In the genomic region with DNA sequence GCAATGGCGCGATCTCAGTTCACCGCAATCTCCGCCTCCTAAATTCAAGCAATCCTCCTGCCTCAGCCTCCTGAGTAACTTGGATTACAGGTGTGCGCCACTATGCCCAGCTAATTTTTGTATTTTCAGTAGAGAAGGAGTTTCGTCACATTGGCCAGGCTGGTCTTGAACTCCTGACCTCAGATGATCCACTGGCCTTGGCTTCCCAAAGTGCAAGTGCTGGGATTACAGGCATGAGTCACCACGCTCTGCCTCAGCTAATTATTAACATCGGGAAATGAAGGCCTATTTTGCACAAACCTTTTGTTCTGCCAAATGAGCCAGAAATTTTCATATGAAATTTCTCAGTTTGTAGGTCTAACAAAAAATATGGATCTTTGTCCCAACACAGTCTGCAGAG, we compare ENCODE assay signal across 1 cellular context.
TF ChIP-seq lines count a peak whose summit lies in the region.

No MANE protein-coding gene starts in this region.

TF ChIP-seq in HepG2, 621 proteins besides CTCF, POLR2A, EP300 and RAD21 (continued from another document and continues in another):
- TF ChIP-seq ZNF18 (CRISPR knock-in tag; IDR thresholded peaks at IDR 0.05; ENCODE audit: insufficient replicate concordance): no peak
- no peak for TF ChIP-seq ZNF367 (CRISPR knock-in tag; IDR thresholded peaks at IDR 0.05; ENCODE audit: borderline replicate concordance)
- no peak for TF ChIP-seq ZNF720 (CRISPR knock-in tag; IDR thresholded peaks at IDR 0.05)
- 0 out of 2 replicates have a peak, but pooled peaks have one; percentile 44 for TF ChIP-seq PITX1 (CRISPR knock-in tag; IDR thresholded peaks at IDR 0.05)
- TF ChIP-seq KDM5B (CRISPR knock-in tag; IDR thresholded peaks at IDR 0.05; ENCODE audit: borderline replicate concordance): no peak
- TF ChIP-seq NR2C2 (CRISPR knock-in tag; IDR thresholded peaks at IDR 0.05; ENCODE audit: borderline replicate concordance): no peak
- no peak for TF ChIP-seq ZFY (CRISPR knock-in tag; IDR thresholded peaks at IDR 0.05)
- no peak for TF ChIP-seq MXD4 (CRISPR knock-in tag; IDR thresholded peaks at IDR 0.05)
- TF ChIP-seq ZNF160 (CRISPR knock-in tag; IDR thresholded peaks at IDR 0.05): no peak
- no peak for TF ChIP-seq ZNF660 (CRISPR knock-in tag; IDR thresholded peaks at IDR 0.05; ENCODE audit: borderline replicate concordance, low read depth)
- peak; percentile 30; the same call in 1 of the 2 replicates for TF ChIP-seq CHD4 (IDR thresholded peaks at IDR 0.05; ENCODE audit: borderline replicate concordance, low read length)
- no peak for TF ChIP-seq ZNF124 (CRISPR knock-in tag; IDR thresholded peaks at IDR 0.05)
- 0 out of 2 replicates have a peak, but pooled peaks have one; percentile 22 for TF ChIP-seq SALL1 (CRISPR knock-in tag; IDR thresholded peaks at IDR 0.05)
- TF ChIP-seq, protein P1, sequence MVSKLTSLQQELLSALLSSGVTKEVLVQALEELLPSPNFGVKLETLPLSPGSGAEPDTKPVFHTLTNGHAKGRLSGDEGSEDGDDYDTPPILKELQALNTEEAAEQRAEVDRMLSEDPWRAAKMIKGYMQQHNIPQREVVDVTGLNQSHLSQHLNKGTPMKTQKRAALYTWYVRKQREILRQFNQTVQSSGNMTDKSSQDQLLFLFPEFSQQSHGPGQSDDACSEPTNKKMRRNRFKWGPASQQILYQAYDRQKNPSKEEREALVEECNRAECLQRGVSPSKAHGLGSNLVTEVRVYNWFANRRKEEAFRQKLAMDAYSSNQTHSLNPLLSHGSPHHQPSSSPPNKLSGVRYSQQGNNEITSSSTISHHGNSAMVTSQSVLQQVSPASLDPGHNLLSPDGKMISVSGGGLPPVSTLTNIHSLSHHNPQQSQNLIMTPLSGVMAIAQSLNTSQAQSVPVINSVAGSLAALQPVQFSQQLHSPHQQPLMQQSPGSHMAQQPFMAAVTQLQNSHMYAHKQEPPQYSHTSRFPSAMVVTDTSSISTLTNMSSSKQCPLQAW (CRISPR knock-in tag; IDR thresholded peaks at IDR 0.05): peak; percentile 88
- no peak; the same call in 1 of the 2 replicates for TF ChIP-seq RXRA (CRISPR knock-in tag; IDR thresholded peaks at IDR 0.05)
- TF ChIP-seq GTF2F1 (IDR thresholded peaks at IDR 0.05; ENCODE audit: low read length): no peak
- TF ChIP-seq RBFOX2 (IDR thresholded peaks at IDR 0.05; ENCODE audit: low read depth, low read length): no peak
- TF ChIP-seq HOXA5 (CRISPR knock-in tag; IDR thresholded peaks at IDR 0.05): no peak
- TF ChIP-seq CENPBD1 (CRISPR knock-in tag; IDR thresholded peaks at IDR 0.05; ENCODE audit: borderline replicate concordance, low read depth): no peak
- TF ChIP-seq AGO1 (IDR thresholded peaks at IDR 0.05; ENCODE audit: low read depth, low read length, poor library complexity, severe bottlenecking): no peak
- no peak for TF ChIP-seq HOXA3 (CRISPR knock-in tag; IDR thresholded peaks at IDR 0.05)
- no peak for TF ChIP-seq ZBTB44 (CRISPR knock-in tag; IDR thresholded peaks at IDR 0.05)
- TF ChIP-seq ZNF30 (CRISPR knock-in tag; IDR thresholded peaks at IDR 0.05): no peak
- no peak for TF ChIP-seq SYNCRIP (IDR thresholded peaks at IDR 0.05; ENCODE audit: insufficient read depth, low read depth, low read length)
- TF ChIP-seq ZMYM3 (CRISPR knock-in tag; IDR thresholded peaks at IDR 0.05): 0 out of 2 replicates have a peak, but pooled peaks have one; percentile 35
- no peak for TF ChIP-seq TIGD3 (CRISPR knock-in tag; IDR thresholded peaks at IDR 0.05; ENCODE audit: borderline replicate concordance)
- no peak for TF ChIP-seq ZNF672 (CRISPR knock-in tag; IDR thresholded peaks at IDR 0.05)
- TF ChIP-seq ZFYVE20 (CRISPR knock-in tag; IDR thresholded peaks at IDR 0.05; ENCODE audit: borderline replicate concordance, low read depth): no peak
- TF ChIP-seq SRSF9 (IDR thresholded peaks at IDR 0.05; ENCODE audit: borderline replicate concordance, insufficient read depth, low read depth, low read length, poor library complexity, severe bottlenecking): no peak
- TF ChIP-seq E2F1 (CRISPR knock-in tag; IDR thresholded peaks at IDR 0.05): no peak
- no peak for TF ChIP-seq RFX5 (IDR thresholded peaks at IDR 0.05; ENCODE audit: low read depth, low read length)
- no peak for TF ChIP-seq ELK4 (CRISPR knock-in tag; IDR thresholded peaks at IDR 0.05; ENCODE audit: borderline replicate concordance)
- no peak for TF ChIP-seq ZNF317 (CRISPR knock-in tag; IDR thresholded peaks at IDR 0.05)
- no peak for TF ChIP-seq MIER3 (CRISPR knock-in tag; IDR thresholded peaks at IDR 0.05; ENCODE audit: borderline replicate concordance)
- TF ChIP-seq ZNF616 (CRISPR knock-in tag; IDR thresholded peaks at IDR 0.05; ENCODE audit: low read depth): no peak
- no peak for TF ChIP-seq U2AF1 (optimal IDR thresholded peaks at IDR 0.05; ENCODE audit: low read depth, low read length)
- TF ChIP-seq, protein P2, sequence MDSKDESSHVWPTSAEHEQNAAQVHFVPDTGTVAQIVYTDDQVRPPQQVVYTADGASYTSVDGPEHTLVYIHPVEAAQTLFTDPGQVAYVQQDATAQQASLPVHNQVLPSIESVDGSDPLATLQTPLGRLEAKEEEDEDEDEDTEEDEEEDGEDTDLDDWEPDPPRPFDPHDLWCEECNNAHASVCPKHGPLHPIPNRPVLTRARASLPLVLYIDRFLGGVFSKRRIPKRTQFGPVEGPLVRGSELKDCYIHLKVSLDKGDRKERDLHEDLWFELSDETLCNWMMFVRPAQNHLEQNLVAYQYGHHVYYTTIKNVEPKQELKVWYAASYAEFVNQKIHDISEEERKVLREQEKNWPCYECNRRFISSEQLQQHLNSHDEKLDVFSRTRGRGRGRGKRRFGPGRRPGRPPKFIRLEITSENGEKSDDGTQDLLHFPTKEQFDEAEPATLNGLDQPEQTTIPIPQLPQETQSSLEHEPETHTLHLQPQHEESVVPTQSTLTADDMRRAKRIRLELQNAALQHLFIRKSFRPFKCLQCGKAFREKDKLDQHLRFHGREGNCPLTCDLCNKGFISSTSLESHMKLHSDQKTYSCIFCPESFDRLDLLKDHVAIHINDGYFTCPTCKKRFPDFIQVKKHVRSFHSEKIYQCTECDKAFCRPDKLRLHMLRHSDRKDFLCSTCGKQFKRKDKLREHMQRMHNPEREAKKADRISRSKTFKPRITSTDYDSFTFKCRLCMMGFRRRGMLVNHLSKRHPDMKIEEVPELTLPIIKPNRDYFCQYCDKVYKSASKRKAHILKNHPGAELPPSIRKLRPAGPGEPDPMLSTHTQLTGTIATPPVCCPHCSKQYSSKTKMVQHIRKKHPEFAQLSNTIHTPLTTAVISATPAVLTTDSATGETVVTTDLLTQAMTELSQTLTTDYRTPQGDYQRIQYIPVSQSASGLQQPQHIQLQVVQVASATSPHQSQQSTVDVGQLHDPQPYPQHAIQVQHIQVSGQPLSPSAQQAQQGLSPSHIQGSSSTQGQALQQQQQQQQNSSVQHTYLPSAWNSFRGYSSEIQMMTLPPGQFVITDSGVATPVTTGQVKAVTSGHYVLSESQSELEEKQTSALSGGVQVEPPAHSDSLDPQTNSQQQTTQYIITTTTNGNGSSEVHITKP (CRISPR knock-in tag; IDR thresholded peaks at IDR 0.05; ENCODE audit: low read depth): no peak
- TF ChIP-seq ZNF580 (CRISPR knock-in tag; IDR thresholded peaks at IDR 0.05; ENCODE audit: borderline replicate concordance, low read depth): no peak
- TF ChIP-seq HMGXB3 (CRISPR knock-in tag; IDR thresholded peaks at IDR 0.05; ENCODE audit: borderline replicate concordance): no peak
